8 cellular contexts compared by ENCODE assay signal in the genomic region with DNA sequence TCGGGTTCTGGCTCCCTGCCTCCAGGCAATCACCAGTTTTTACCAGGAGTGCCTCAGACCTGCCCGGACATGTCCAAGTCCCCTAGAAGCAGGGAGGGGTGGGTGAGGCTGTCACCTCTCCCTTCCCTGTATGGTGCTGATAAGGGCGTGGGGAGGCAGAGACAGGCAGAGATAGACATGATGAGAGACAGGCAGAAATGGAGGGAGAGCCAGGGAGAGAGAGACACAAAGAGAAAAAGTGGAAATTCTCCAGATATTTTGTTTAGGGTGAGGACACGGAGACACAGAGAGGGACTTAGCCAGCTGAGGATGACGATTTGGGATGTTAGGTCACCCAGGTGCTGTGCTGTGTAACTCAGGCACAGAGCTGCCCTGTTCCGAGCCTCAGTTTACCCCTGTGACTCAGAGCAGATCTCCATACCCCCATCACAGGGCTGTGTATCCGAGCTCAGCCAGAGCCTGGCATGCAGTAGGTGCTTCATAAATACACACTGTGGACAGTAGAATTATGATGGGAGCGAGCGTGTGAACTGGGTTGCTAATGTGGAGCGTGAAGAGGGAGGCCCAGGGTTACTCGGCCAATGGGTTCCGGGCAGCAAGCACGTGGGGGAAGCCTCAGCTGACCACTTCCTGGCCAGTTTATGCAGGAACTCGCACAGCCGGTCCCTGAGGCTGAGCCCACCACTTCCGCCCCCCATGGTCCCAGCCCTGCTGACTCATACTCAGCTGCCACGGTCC. TPM values are rescaled to one million over a fixed set of nuclear protein-coding genes. Genes with fewer than 3 reads are reported as not detected.
DNase-seq lines count a peak whose midpoint lies in the region; ATAC-seq, FAIRE-seq and TF ChIP-seq lines count a peak whose summit lies in the region.

No MANE protein-coding gene starts in this region.

- peaks cover 0 to 12% of the 10 kb centered on the region in 2 donors for H3K4me1 ChIP-seq in breast epithelium

- FAIRE-seq in G401.6 (lab: Jason Lieb, UNC): peak; percentile 83

- H3K27me3 ChIP-seq in breast epithelium: no peaks in the 10 kb centered on the region

- H3K36me3 ChIP-seq in breast epithelium: no peaks in the 10 kb centered on the region

- TF ChIP-seq POLR2A in breast epithelium (IDR thresholded peaks at IDR 0.05): no peak

- peak overlapping the region; percentile 91 to 96 for H3K27ac ChIP-seq in breast epithelium

- H3K9me3 ChIP-seq in breast epithelium: no peaks in the 10 kb centered on the region

- H3K4me3 ChIP-seq in Jurkat, Clone E6-1 (ENCODE audit: low read length): no peak overlapping the region
- H3K4me3 ChIP-seq in breast epithelium: peak overlapping the region in 1 of 3 donors; percentile 31

- DNase-seq in Jurkat, Clone E6-1 (ENCODE audit: low read depth, low spot score): peak; percentile 16
- DNase-seq in SW 1271 (lab: John Stamatoyannopoulos, UW): peak; percentile 94 to 96
- peak; percentile 77 to 91 for DNase-seq in breast epithelium (ENCODE audit: low spot score in 2 of 2)
- DNase-seq in iris pigment epithelial cell (ENCODE audit: low read depth): peak; percentile 100
- DNase-seq in smooth muscle cell of the brain vasculature (ENCODE audit: low read depth, low spot score): peak; percentile 93

- TF ChIP-seq CTCF in breast epithelium (IDR thresholded peaks at IDR 0.05): no peak

- ATAC-seq in GM21723 (IDR thresholded peaks at IDR 0.05; ENCODE audit: unreplicated experiment): peak; percentile 71
- ATAC-seq in GM18873 (IDR thresholded peaks at IDR 0.05; ENCODE audit: low FRiP score, unreplicated experiment): no peak

- intact Hi-C loops in breast epithelium (cut with DNase I; ENCODE audit: low total_unique reads): no loop called here

RNA-seq across cellular contexts. Expression of a gene that starts 11.9 kb away (rescaled TPM):
- polyA plus RNA-seq in Jurkat, Clone E6-1 (2012; ENCODE audit: insufficient read depth, insufficient read length): not detected
- 10 to 100 TPM in 1 of 3 donors, 1 to 10 TPM in 2; 2.7 to 60.3 (median 9.2) TPM for total RNA-seq in breast epithelium

RNA-seq across cellular contexts. Expression of a gene that starts 23.4 kb away (rescaled TPM):
- polyA plus RNA-seq in Jurkat, Clone E6-1 (2012; ENCODE audit: insufficient read depth, insufficient read length): not detected
- 10 to 100 TPM in 1 of 3 donors, 1 to 10 TPM in 2; 3.9 to 27.2 (median 7.2) TPM for total RNA-seq in breast epithelium

RNA-seq across cellular contexts. Expression of a gene that starts 33.7 kb away (rescaled TPM):
- polyA plus RNA-seq in Jurkat, Clone E6-1 (2012; ENCODE audit: insufficient read depth, insufficient read length): 7.1 TPM
- 10 to 100 TPM; 22.5 to 29.2 (median 25.9) TPM for total RNA-seq in breast epithelium

RNA-seq across cellular contexts. Expression of a gene that starts 45.1 kb away (rescaled TPM):
- polyA plus RNA-seq in Jurkat, Clone E6-1 (2012; ENCODE audit: insufficient read depth, insufficient read length): 148 TPM
- 10 to 100 TPM; 29.4 to 71.8 (median 46.7) TPM for total RNA-seq in breast epithelium

RNA-seq across cellular contexts. Expression of a gene that starts 51.2 kb away (rescaled TPM):
- polyA plus RNA-seq in Jurkat, Clone E6-1 (2012; ENCODE audit: insufficient read depth, insufficient read length): 353 TPM
- total RNA-seq in breast epithelium: 100 to 1,000 TPM in 2 of 3 donors, 10 to 100 TPM in 1; 83.0 to 122 (median 120) TPM

Comparison
In these comparisons a context has a peak if more than half of its experiments do, and no peak if none do; other contexts are left out.
1. DNase-seq: peak in every context shown above with its lines; median percentile 100 in iris pigment epithelial cell; 95 in SW 1271; 93 in smooth muscle cell of the brain vasculature; 84 in breast epithelium; 16 in Jurkat, Clone E6-1.